Comparison of ENCODE assay signal across 1 cellular context in the genomic region with DNA sequence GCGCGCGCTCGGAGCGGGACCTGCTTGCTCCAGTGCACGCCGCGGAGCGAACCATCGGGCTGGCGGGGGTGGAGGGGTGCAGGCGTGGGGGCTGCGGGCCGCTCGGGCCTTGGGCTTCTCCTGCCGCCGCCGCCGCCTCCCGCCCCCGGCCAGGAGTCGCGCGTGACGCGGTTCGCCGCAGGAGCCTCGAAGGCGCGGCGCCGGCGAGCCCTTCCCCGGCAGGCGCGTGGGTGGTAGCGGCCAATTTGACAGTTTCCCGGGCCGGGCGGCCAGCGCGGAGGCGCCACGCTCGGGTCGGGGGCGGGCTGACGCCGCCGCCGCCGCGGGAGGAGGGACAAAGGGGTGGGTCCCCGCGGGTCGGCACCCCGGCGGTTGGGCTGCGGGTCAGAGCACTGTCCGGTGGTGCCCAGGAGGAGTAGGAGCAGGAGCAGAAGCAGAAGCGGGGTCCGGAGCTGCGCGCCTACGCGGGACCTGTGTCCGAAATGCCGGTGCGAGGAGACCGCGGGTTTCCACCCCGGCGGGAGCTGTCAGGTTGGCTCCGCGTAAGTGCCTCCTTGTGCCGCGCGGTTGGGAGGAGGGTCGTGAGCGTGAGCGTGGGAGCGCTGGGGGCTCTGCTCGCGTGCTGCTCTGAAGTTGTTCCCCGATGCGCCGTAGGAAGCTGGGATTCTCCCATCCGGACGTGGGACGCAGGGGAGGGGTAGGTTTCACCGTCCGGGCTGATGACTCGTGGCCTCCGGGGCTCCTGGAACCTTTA.
A peak's percentile ranks its signal among the peaks of the same experiment; 100 is the strongest.
TF ChIP-seq lines count a peak whose summit lies in the region.

Gene TJP2, plus strand, starts transcription at position 387 of the 754 bp plus-strand sequence. Its CDS starts 96 bp downstream, at position 483.

TF ChIP-seq in HepG2, 621 proteins besides CTCF, POLR2A, EP300 and RAD21 (continued from another document and continues in another):
- TF ChIP-seq HINFP (CRISPR knock-in tag; IDR thresholded peaks at IDR 0.05; ENCODE audit: low read depth) = no peak
- no peak for TF ChIP-seq ATRX (CRISPR knock-in tag; IDR thresholded peaks at IDR 0.05; ENCODE audit: borderline replicate concordance)
- no peak for TF ChIP-seq ZNF670 (CRISPR knock-in tag; IDR thresholded peaks at IDR 0.05; ENCODE audit: borderline replicate concordance)
- no peak for TF ChIP-seq SAFB2 (CRISPR knock-in tag; IDR thresholded peaks at IDR 0.05; ENCODE audit: borderline replicate concordance, low read depth)
- TF ChIP-seq POLR2G (IDR thresholded peaks at IDR 0.05; ENCODE audit: low read depth, low read length) = peak; percentile 55; the same call in 1 of the 2 replicates
- TF ChIP-seq ARNT (IDR thresholded peaks at IDR 0.05) = no peak
- TF ChIP-seq ZMYM4 (CRISPR knock-in tag; IDR thresholded peaks at IDR 0.05) = peak; percentile 46
- TF ChIP-seq TAF1 (CRISPR knock-in tag; IDR thresholded peaks at IDR 0.05) = peak; percentile 75
- TF ChIP-seq FOXP1 (IDR thresholded peaks at IDR 0.05) = no peak
- TF ChIP-seq FOXP1 (CRISPR knock-in tag; IDR thresholded peaks at IDR 0.05) = no peak
- TF ChIP-seq, protein P1, sequence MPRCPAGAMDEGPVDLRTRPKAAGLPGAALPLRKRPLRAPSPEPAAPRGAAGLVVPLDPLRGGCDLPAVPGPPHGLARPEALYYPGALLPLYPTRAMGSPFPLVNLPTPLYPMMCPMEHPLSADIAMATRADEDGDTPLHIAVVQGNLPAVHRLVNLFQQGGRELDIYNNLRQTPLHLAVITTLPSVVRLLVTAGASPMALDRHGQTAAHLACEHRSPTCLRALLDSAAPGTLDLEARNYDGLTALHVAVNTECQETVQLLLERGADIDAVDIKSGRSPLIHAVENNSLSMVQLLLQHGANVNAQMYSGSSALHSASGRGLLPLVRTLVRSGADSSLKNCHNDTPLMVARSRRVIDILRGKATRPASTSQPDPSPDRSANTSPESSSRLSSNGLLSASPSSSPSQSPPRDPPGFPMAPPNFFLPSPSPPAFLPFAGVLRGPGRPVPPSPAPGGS (CRISPR knock-in tag; IDR thresholded peaks at IDR 0.05) = no peak
- TF ChIP-seq, protein P2, sequence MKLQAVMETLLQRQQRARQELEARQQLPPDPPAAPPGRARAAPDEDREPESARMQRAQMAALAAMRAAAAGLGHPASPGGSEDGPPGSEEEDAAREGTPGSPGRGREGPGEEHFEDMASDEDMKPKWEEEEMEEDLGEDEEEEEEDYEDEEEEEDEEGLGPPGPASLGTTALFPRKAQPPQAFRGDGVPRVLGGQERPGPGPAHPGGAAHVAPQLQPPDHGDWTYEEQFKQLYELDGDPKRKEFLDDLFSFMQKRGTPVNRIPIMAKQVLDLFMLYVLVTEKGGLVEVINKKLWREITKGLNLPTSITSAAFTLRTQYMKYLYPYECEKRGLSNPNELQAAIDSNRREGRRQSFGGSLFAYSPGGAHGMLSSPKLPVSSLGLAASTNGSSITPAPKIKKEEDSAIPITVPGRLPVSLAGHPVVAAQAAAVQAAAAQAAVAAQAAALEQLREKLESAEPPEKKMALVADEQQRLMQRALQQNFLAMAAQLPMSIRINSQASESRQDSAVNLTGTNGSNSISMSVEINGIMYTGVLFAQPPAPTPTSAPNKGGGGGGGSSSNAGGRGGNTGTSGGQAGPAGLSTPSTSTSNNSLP (IDR thresholded peaks at IDR 0.05; ENCODE audit: low read depth, low read length) = no peak
- TF ChIP-seq HOXA3 (CRISPR knock-in tag; IDR thresholded peaks at IDR 0.05) = peak; percentile 66
- no peak for TF ChIP-seq MAF1 (CRISPR knock-in tag; IDR thresholded peaks at IDR 0.05; ENCODE audit: borderline replicate concordance)
- TF ChIP-seq, protein P3, sequence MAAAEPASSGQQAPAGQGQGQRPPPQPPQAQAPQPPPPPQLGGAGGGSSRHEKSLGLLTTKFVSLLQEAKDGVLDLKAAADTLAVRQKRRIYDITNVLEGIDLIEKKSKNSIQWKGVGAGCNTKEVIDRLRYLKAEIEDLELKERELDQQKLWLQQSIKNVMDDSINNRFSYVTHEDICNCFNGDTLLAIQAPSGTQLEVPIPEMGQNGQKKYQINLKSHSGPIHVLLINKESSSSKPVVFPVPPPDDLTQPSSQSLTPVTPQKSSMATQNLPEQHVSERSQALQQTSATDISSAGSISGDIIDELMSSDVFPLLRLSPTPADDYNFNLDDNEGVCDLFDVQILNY (CRISPR knock-in tag; conservative IDR thresholded peaks at IDR 0.05) = peak; percentile 47; the same call in 1 of the 2 replicates
- TF ChIP-seq POLR2AphosphoS5 (IDR thresholded peaks at IDR 0.05; ENCODE audit: low read depth, low read length) = no peak; the same call in 1 of the 2 replicates
- no peak for TF ChIP-seq SOX6 (IDR thresholded peaks at IDR 0.05)
- no peak for TF ChIP-seq SOX6 (CRISPR knock-in tag; IDR thresholded peaks at IDR 0.05)
- no peak for TF ChIP-seq NR2F6 (IDR thresholded peaks at IDR 0.05)
- no peak for TF ChIP-seq NR2F6 (CRISPR knock-in tag; IDR thresholded peaks at IDR 0.05)
- no peak for TF ChIP-seq SMAD1 (CRISPR knock-in tag; IDR thresholded peaks at IDR 0.05; ENCODE audit: borderline replicate concordance, low read depth)
- no peak for TF ChIP-seq ZSCAN30 (CRISPR knock-in tag; IDR thresholded peaks at IDR 0.05)
- TF ChIP-seq ZNF747 (CRISPR knock-in tag; IDR thresholded peaks at IDR 0.05; ENCODE audit: borderline replicate concordance) = 0 out of 2 replicates have a peak, but pooled peaks have one; percentile 62
- TF ChIP-seq, protein P4, sequence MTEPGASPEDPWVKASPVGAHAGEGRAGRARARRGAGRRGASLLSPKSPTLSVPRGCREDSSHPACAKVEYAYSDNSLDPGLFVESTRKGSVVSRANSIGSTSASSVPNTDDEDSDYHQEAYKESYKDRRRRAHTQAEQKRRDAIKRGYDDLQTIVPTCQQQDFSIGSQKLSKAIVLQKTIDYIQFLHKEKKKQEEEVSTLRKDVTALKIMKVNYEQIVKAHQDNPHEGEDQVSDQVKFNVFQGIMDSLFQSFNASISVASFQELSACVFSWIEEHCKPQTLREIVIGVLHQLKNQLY (CRISPR knock-in tag; IDR thresholded peaks at IDR 0.05) = no peak
- no peak for TF ChIP-seq ZNF234 (CRISPR knock-in tag; conservative IDR thresholded peaks at IDR 0.05)
- no peak for TF ChIP-seq FOXM1 (CRISPR knock-in tag; IDR thresholded peaks at IDR 0.05)
- no peak for TF ChIP-seq HOXA7 (CRISPR knock-in tag; IDR thresholded peaks at IDR 0.05)
- TF ChIP-seq, protein P5, sequence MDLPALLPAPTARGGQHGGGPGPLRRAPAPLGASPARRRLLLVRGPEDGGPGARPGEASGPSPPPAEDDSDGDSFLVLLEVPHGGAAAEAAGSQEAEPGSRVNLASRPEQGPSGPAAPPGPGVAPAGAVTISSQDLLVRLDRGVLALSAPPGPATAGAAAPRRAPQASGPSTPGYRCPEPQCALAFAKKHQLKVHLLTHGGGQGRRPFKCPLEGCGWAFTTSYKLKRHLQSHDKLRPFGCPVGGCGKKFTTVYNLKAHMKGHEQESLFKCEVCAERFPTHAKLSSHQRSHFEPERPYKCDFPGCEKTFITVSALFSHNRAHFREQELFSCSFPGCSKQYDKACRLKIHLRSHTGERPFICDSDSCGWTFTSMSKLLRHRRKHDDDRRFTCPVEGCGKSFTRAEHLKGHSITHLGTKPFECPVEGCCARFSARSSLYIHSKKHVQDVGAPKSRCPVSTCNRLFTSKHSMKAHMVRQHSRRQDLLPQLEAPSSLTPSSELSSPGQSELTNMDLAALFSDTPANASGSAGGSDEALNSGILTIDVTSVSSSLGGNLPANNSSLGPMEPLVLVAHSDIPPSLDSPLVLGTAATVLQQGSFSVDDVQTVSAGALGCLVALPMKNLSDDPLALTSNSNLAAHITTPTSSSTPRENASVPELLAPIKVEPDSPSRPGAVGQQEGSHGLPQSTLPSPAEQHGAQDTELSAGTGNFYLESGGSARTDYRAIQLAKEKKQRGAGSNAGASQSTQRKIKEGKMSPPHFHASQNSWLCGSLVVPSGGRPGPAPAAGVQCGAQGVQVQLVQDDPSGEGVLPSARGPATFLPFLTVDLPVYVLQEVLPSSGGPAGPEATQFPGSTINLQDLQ (CRISPR knock-in tag; IDR thresholded peaks at IDR 0.05) = peak; percentile 79; the same call in 1 of the 2 replicates
- no peak for TF ChIP-seq THAP7 (CRISPR knock-in tag; IDR thresholded peaks at IDR 0.05)
- TF ChIP-seq ZNF788 (CRISPR knock-in tag; IDR thresholded peaks at IDR 0.05; ENCODE audit: borderline replicate concordance) = peak; percentile 59; the same call in 1 of the 2 replicates
- no peak for TF ChIP-seq YEATS2 (CRISPR knock-in tag; IDR thresholded peaks at IDR 0.05; ENCODE audit: borderline replicate concordance)
- TF ChIP-seq, protein P6, sequence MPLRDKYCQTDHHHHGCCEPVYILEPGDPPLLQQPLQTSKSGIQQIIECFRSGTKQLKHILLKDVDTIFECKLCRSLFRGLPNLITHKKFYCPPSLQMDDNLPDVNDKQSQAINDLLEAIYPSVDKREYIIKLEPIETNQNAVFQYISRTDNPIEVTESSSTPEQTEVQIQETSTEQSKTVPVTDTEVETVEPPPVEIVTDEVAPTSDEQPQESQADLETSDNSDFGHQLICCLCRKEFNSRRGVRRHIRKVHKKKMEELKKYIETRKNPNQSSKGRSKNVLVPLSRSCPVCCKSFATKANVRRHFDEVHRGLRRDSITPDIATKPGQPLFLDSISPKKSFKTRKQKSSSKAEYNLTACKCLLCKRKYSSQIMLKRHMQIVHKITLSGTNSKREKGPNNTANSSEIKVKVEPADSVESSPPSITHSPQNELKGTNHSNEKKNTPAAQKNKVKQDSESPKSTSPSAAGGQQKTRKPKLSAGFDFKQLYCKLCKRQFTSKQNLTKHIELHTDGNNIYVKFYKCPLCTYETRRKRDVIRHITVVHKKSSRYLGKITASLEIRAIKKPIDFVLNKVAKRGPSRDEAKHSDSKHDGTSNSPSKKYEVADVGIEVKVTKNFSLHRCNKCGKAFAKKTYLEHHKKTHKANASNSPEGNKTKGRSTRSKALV (CRISPR knock-in tag; IDR thresholded peaks at IDR 0.05) = peak; percentile 58
- no peak for TF ChIP-seq SP2 (CRISPR knock-in tag; IDR thresholded peaks at IDR 0.05)
- TF ChIP-seq SOX13 (IDR thresholded peaks at IDR 0.05) = no peak
- TF ChIP-seq SOX13 (CRISPR knock-in tag; conservative IDR thresholded peaks at IDR 0.05 in 1 of 2, IDR thresholded peaks at IDR 0.05 in 1 of 2) = no peak
- no peak for TF ChIP-seq GATAD1 (CRISPR knock-in tag; IDR thresholded peaks at IDR 0.05)
- no peak for TF ChIP-seq ZBTB7B (CRISPR knock-in tag; IDR thresholded peaks at IDR 0.05)
- TF ChIP-seq AHR (CRISPR knock-in tag; IDR thresholded peaks at IDR 0.05) = no peak
- peak; percentile 10; the same call in 1 of the 2 replicates for TF ChIP-seq ZNF768 (CRISPR knock-in tag; IDR thresholded peaks at IDR 0.05)
- no peak for TF ChIP-seq ZBTB1 (CRISPR knock-in tag; IDR thresholded peaks at IDR 0.05; ENCODE audit: borderline replicate concordance)
- TF ChIP-seq SCMH1 (CRISPR knock-in tag; IDR thresholded peaks at IDR 0.05; ENCODE audit: borderline replicate concordance) = no peak
- TF ChIP-seq, protein P7, sequence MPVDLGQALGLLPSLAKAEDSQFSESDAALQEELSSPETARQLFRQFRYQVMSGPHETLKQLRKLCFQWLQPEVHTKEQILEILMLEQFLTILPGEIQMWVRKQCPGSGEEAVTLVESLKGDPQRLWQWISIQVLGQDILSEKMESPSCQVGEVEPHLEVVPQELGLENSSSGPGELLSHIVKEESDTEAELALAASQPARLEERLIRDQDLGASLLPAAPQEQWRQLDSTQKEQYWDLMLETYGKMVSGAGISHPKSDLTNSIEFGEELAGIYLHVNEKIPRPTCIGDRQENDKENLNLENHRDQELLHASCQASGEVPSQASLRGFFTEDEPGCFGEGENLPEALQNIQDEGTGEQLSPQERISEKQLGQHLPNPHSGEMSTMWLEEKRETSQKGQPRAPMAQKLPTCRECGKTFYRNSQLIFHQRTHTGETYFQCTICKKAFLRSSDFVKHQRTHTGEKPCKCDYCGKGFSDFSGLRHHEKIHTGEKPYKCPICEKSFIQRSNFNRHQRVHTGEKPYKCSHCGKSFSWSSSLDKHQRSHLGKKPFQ (CRISPR knock-in tag; IDR thresholded peaks at IDR 0.05; ENCODE audit: insufficient replicate concordance) = no peak
- TF ChIP-seq ZNF180 (CRISPR knock-in tag; IDR thresholded peaks at IDR 0.05; ENCODE audit: borderline replicate concordance, low read depth) = no peak
- TF ChIP-seq FIP1L1 (IDR thresholded peaks at IDR 0.05; ENCODE audit: borderline replicate concordance, insufficient read depth, low read depth, low read length) = no peak
